18 cellular contexts compared by ENCODE assay signal in genomic region chr18:42045346-42045745, GRCh38.
DNase-seq lines count a peak whose midpoint lies in the region; ATAC-seq and TF ChIP-seq lines count a peak whose summit lies in the region.
"Had no signal": no experiment of that assay in that cellular context is flagged by ENCODE, and none has a peak within 500 bp of the region (broad histone marks: within the 10 kb centered on the region; RNA-seq: fewer than 3 reads in every experiment).

No MANE protein-coding gene starts in this region.

- WGBS in right cardiac atrium, result 97% methylated on average over 1 of the region's 1 CpG

- peak; percentile 40 for ATAC-seq in stimulated activated naive CD8-positive, alpha-beta T cell treated with anti-CD3 and anti-CD28 coated beads, Interleukin-15, Interleukin-2, amounts not matched to agents 100 U/mL and 50 U/mL, for 24 hours
- ATAC-seq in stimulated activated naive CD8-positive, alpha-beta T cell treated with anti-CD3 and anti-CD28 coated beads, Interleukin-15, amount 100 ng/mL, for 72 hours, result no peak
- peak; percentile 59 for ATAC-seq in activated naive CD8-positive, alpha-beta T cell treated with anti-CD3 and anti-CD28 coated beads, Interleukin-2, amount 50 U/mL, for 24 hours
- ATAC-seq in right cardiac atrium, result no peak
- no peak for ATAC-seq in left cardiac atrium
- ATAC-seq: gastroesophageal sphincter, mucosa of descending colon had no signal

- intact Hi-C loops in right cardiac atrium (cut with DNase I) (no loop called here), left cardiac atrium (cut with DNase I) (no loop called here)

- H3K36me3 Mint-ChIP-seq in activated naive CD8-positive, alpha-beta T cell treated with anti-CD3 and anti-CD28 coated beads, Interleukin-2, amount 50 U/mL, for 24 hours (ENCODE audit: low read depth), result peaks cover 33% of the 10 kb centered on the region

- no peak overlapping the region for H3K27ac ChIP-seq in right cardiac atrium (ENCODE audit: low read length)
- H3K27ac ChIP-seq: gastroesophageal sphincter had no signal

- H3K4me1 Mint-ChIP-seq in stimulated activated naive CD8-positive, alpha-beta T cell treated with anti-CD3 and anti-CD28 coated beads, Interleukin-15, amount 100 ng/mL, for 72 hours, result peaks cover 6% of the 10 kb centered on the region
- peaks cover 3% of the 10 kb centered on the region for H3K4me1 Mint-ChIP-seq in activated naive CD8-positive, alpha-beta T cell treated with anti-CD3 and anti-CD28 coated beads, Interleukin-2, amount 50 U/mL, for 24 hours
- H3K4me1 Mint-ChIP-seq: CD4-positive, alpha-beta memory T cell had no signal

- no peaks in the 10 kb centered on the region for H3K4me1 ChIP-seq in right cardiac atrium (ENCODE audit: control insufficient read depth, insufficient read depth, low read length)
- H3K4me1 ChIP-seq: gastroesophageal sphincter had no signal

- no peaks in the 10 kb centered on the region for H3K9me3 ChIP-seq in right cardiac atrium (ENCODE audit: control insufficient read depth, low read length)
- H3K9me3 ChIP-seq: gastroesophageal sphincter, mucosa of descending colon had no signal

- H3K27me3 Mint-ChIP-seq in stimulated activated naive CD8-positive, alpha-beta T cell treated with anti-CD3 and anti-CD28 coated beads, Interleukin-15, amount 100 ng/mL, for 72 hours, result no peaks in the 10 kb centered on the region
- H3K27me3 Mint-ChIP-seq in activated naive CD8-positive, alpha-beta T cell treated with anti-CD3 and anti-CD28 coated beads, Interleukin-2, amount 50 U/mL, for 24 hours, result no peaks in the 10 kb centered on the region
- H3K27me3 Mint-ChIP-seq: CD4-positive, alpha-beta memory T cell had no signal

- H3K9me3 Mint-ChIP-seq in stimulated activated naive CD8-positive, alpha-beta T cell treated with anti-CD3 and anti-CD28 coated beads, Interleukin-15, amount 100 ng/mL, for 72 hours, result no peaks in the 10 kb centered on the region
- H3K9me3 Mint-ChIP-seq in activated naive CD8-positive, alpha-beta T cell treated with anti-CD3 and anti-CD28 coated beads, Interleukin-2, amount 50 U/mL, for 24 hours, result no peaks in the 10 kb centered on the region
- H3K9me3 Mint-ChIP-seq: CD4-positive, alpha-beta memory T cell had no signal

- DNase-seq in stimulated activated naive CD8-positive, alpha-beta T cell treated with anti-CD3 and anti-CD28 coated beads, Interleukin-15, Interleukin-2, amounts not matched to agents 100 U/mL and 50 U/mL, for 24 hours, result no peak
- DNase-seq in stimulated activated naive CD8-positive, alpha-beta T cell treated with anti-CD3 and anti-CD28 coated beads, Interleukin-15, amount 100 ng/mL, for 72 hours, result no peak
- no peak for DNase-seq in activated naive CD8-positive, alpha-beta T cell treated with anti-CD3 and anti-CD28 coated beads, Interleukin-2, amount 50 U/mL, for 24 hours
- peak; percentile 52 for DNase-seq in fibroblast of mammary gland (ENCODE audit: low read depth)
- peak; percentile 29 for DNase-seq in stromal cell of bone marrow (ENCODE audit: low read depth)
- DNase-seq in amygdala (lab: John Stamatoyannopoulos, UW), result no peak
- no peak for DNase-seq in right cardiac atrium
- no peak for DNase-seq in left cardiac atrium
- DNase-seq: activated CD4-positive, alpha-beta T cell treated with anti-CD3 and anti-CD28 coated beads, Interleukin-2, amount 50 U/mL, for 1 hour; activated naive CD4-positive, alpha-beta T cell treated with Interleukin-2 at 50 U/mL for 16 hours; activated T-cell treated with anti-CD3 and anti-CD28 coated beads for 4 hours; CD4-positive, alpha-beta memory T cell; DMS79 treated with DMSO at 0.1 percent for 48 hours; Kasumi-1; mucosa of descending colon; NCI-H510A; T-helper 1 cell had no signal

- no peak overlapping the region for H3K4me3 ChIP-seq in fibroblast of mammary gland (ENCODE audit: control insufficient read depth, low read depth, low read length)
- no peak overlapping the region for H3K4me3 ChIP-seq in right cardiac atrium (ENCODE audit: low read length)
- H3K4me3 ChIP-seq: gastroesophageal sphincter, mucosa of descending colon had no signal

- peak overlapping the region in 1 of 2 donors; percentile 47 for H3K27ac Mint-ChIP-seq in stimulated activated naive CD8-positive, alpha-beta T cell treated with anti-CD3 and anti-CD28 coated beads, Interleukin-15, amount 100 ng/mL, for 72 hours
- H3K27ac Mint-ChIP-seq in activated naive CD8-positive, alpha-beta T cell treated with anti-CD3 and anti-CD28 coated beads, Interleukin-2, amount 50 U/mL, for 24 hours, result no peak overlapping the region

- no peak for TF ChIP-seq CTCF in fibroblast of mammary gland (conservative IDR thresholded peaks at IDR 0.05; ENCODE audit: control insufficient read depth, insufficient read depth, low read depth, low read length)

- no peak overlapping the region for H3K4me3 Mint-ChIP-seq in stimulated activated naive CD8-positive, alpha-beta T cell treated with anti-CD3 and anti-CD28 coated beads, Interleukin-15, amount 100 ng/mL, for 72 hours
- H3K4me3 Mint-ChIP-seq in activated naive CD8-positive, alpha-beta T cell treated with anti-CD3 and anti-CD28 coated beads, Interleukin-2, amount 50 U/mL, for 24 hours, result no peak overlapping the region
- H3K4me3 Mint-ChIP-seq: CD4-positive, alpha-beta memory T cell had no signal

- no peaks in the 10 kb centered on the region for H3K27me3 ChIP-seq in right cardiac atrium (ENCODE audit: control insufficient read depth, insufficient read depth)
- H3K27me3 ChIP-seq: gastroesophageal sphincter had no signal

Comparison
In these comparisons a context has a peak if more than half of its experiments do, and no peak if none do; other contexts are left out.
1. ATAC-seq: peak in stimulated activated naive CD8-positive, alpha-beta T cell treated with anti-CD3 and anti-CD28 coated beads, Interleukin-15, Interleukin-2, amounts not matched to agents 100 U/mL and 50 U/mL, for 24 hours (single experiment) and activated naive CD8-positive, alpha-beta T cell treated with anti-CD3 and anti-CD28 coated beads, Interleukin-2, amount 50 U/mL, for 24 hours (single experiment); none in stimulated activated naive CD8-positive, alpha-beta T cell treated with anti-CD3 and anti-CD28 coated beads, Interleukin-15, amount 100 ng/mL, for 72 hours (single experiment), right cardiac atrium (0 of 2) and left cardiac atrium (0 of 2).
2. DNase-seq: peak in fibroblast of mammary gland (single experiment) and stromal cell of bone marrow (single experiment); none in stimulated activated naive CD8-positive, alpha-beta T cell treated with anti-CD3 and anti-CD28 coated beads, Interleukin-15, Interleukin-2, amounts not matched to agents 100 U/mL and 50 U/mL, for 24 hours (single experiment), stimulated activated naive CD8-positive, alpha-beta T cell treated with anti-CD3 and anti-CD28 coated beads, Interleukin-15, amount 100 ng/mL, for 72 hours (0 of 2), activated naive CD8-positive, alpha-beta T cell treated with anti-CD3 and anti-CD28 coated beads, Interleukin-2, amount 50 U/mL, for 24 hours (single experiment), amygdala (0 of 56), right cardiac atrium (0 of 3) and left cardiac atrium (single experiment).